ENCODE assay signal across 10 cellular contexts in the genomic region with DNA sequence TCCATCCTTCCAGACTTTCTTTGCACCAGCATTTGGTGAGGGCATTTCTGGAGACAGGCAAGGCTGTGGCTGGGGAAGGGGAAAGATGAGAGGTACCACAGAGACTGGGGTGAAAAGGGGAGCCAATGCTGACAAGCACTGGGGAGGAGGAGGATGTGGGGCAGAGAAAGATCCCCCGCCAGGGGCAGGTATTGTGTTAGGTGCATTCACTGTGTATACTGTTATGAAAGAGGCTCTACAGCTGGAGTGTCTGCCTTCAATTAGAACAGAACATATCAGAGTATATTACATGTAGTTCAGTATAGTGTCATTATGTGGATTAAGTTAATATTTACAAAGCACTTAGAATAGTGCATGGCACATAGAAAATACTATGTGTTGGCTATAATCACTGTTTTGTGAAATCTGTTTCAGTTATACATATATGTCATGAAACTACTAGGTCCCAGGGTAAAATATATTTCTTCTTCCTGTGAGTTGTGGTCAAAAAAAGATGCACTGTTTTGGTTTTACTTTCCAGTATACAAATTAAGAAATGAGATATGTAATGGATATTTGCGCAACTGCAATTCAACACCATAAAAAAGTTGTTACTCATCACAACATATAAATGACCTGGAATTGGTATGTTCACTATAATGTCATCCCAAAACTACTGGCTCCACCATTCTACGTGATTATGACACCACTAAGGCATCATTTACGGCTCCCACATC. TPM values are rescaled to one million over a fixed set of nuclear protein-coding genes. Genes with fewer than 3 reads are reported as not detected.
DNase-seq lines count a peak whose midpoint lies in the region; ATAC-seq and TF ChIP-seq lines count a peak whose summit lies in the region.
"Had no signal": no experiment of that assay in that cellular context is flagged by ENCODE, and none has a peak within 500 bp of the region (broad histone marks: within the 10 kb centered on the region; RNA-seq: fewer than 3 reads in every experiment).

No MANE protein-coding gene starts in this region.

- H3K36me3 Mint-ChIP-seq in activated CD8-positive, alpha-beta memory T cell treated with anti-CD3 and anti-CD28 coated beads, Interleukin-2, amount 10 ng/mL, durations not matched to agents 7 days and 5 days, result no peaks in the 10 kb centered on the region

- intact Hi-C loops in upper lobe of right lung (cut with DNase I), result no loop called here

- ATAC-seq in activated CD8-positive, alpha-beta memory T cell treated with anti-CD3 and anti-CD28 coated beads, Interleukin-2, amount 10 ng/mL, durations not matched to agents 7 days and 5 days, result peak; percentile 36
- ATAC-seq in HG02678 (IDR thresholded peaks at IDR 0.05; ENCODE audit: unreplicated experiment) (peak; percentile 83), upper lobe of right lung (peak; percentile 28), omental fat pad (ENCODE audit: low FRiP score) (no peak)

- no peak overlapping the region for H3K9ac ChIP-seq in MM.1S (ENCODE audit: low read length)

- CTCF ChIA-PET in activated CD8-positive, alpha-beta memory T cell treated with anti-CD3 and anti-CD28 coated beads, Interleukin-2, amount 10 ng/mL, durations not matched to agents 7 days and 5 days (lab: Charles Lee), result interaction anchor here (1.3 to 15.2 kb wide), 6 partner anchors 9 to 122 kb away, joined by 4 to 216 read pairs (median 12); a partner anchor contains a TSS

- H2AFZ ChIP-seq in MM.1S (ENCODE audit: low read length), result no peak overlapping the region

- H4K20me1 ChIP-seq in MM.1S (ENCODE audit: insufficient read depth, low read length), result no peaks in the 10 kb centered on the region

- no peak for DNase-seq in activated CD8-positive, alpha-beta memory T cell treated with anti-CD3 and anti-CD28 coated beads, Interleukin-2, amount 10 ng/mL, durations not matched to agents 7 days and 5 days
- no peak for DNase-seq in activated CD8-positive, alpha-beta memory T cell treated with anti-CD3 and anti-CD28 coated beads, Interleukin-2, amount 50 U/mL, for 4 hours
- peak; percentile 44 for DNase-seq in MM.1S
- DNase-seq in upper lobe of right lung, result no peak
- DNase-seq in stimulated activated CD8-positive, alpha-beta memory T cell treated with anti-CD3 and anti-CD28 coated beads, Interleukin-4, amount 100 ng/mL, for 48 hours, result no peak
- DNase-seq in NCI-H2029 (lab: John Stamatoyannopoulos, UW), result no peak
- DNase-seq in omental fat pad (ENCODE audit: low spot score), result no peak
- DNase-seq: upper lobe of left lung had no signal

- H3K36me3 ChIP-seq in MM.1S (replicated peaks; ENCODE audit: insufficient read depth, low read length) (no peaks in the 10 kb centered on the region), upper lobe of right lung (no peaks in the 10 kb centered on the region)
- H3K36me3 ChIP-seq: SJSA1, upper lobe of left lung had no signal

- H3K9me2 ChIP-seq in MM.1S (replicated peaks; ENCODE audit: insufficient read depth, low read length), result no peaks in the 10 kb centered on the region

- H3F3A ChIP-seq in MM.1S (ENCODE audit: insufficient read depth, low read length), result peaks cover 9% of the 10 kb centered on the region

- no peaks in the 10 kb centered on the region for H3K9me3 Mint-ChIP-seq in activated CD8-positive, alpha-beta memory T cell treated with anti-CD3 and anti-CD28 coated beads, Interleukin-2, amount 10 ng/mL, durations not matched to agents 7 days and 5 days (ENCODE audit: low read depth)

- H3K4me2 ChIP-seq in MM.1S (ENCODE audit: low read depth, low read length), result peak overlapping the region; percentile 58

- peaks cover 87% of the 10 kb centered on the region for H3K79me2 ChIP-seq in MM.1S (ENCODE audit: low read length)

- H3K4me3 Mint-ChIP-seq in activated CD8-positive, alpha-beta memory T cell treated with anti-CD3 and anti-CD28 coated beads, Interleukin-2, amount 10 ng/mL, durations not matched to agents 7 days and 5 days, result no peak overlapping the region

- no peaks in the 10 kb centered on the region for H3K27me3 Mint-ChIP-seq in activated CD8-positive, alpha-beta memory T cell treated with anti-CD3 and anti-CD28 coated beads, Interleukin-2, amount 10 ng/mL, durations not matched to agents 7 days and 5 days

- H3K27me3 ChIP-seq in MM.1S (replicated peaks; ENCODE audit: insufficient read depth, low read length) (no peaks in the 10 kb centered on the region), upper lobe of right lung (no peaks in the 10 kb centered on the region)
- H3K27me3 ChIP-seq: SJSA1, upper lobe of left lung had no signal

- H3K9me3 ChIP-seq in MM.1S (replicated peaks; ENCODE audit: insufficient read depth, low read length), result no peaks in the 10 kb centered on the region
- no peaks in the 10 kb centered on the region for H3K9me3 ChIP-seq in upper lobe of right lung
- H3K9me3 ChIP-seq: SJSA1, upper lobe of left lung had no signal

- H3K4me1 ChIP-seq in MM.1S (ENCODE audit: low read length) (peaks cover 35% of the 10 kb centered on the region), upper lobe of right lung (peaks cover 6% of the 10 kb centered on the region)
- H3K4me1 ChIP-seq: SJSA1 had no signal

- H3K4me3 ChIP-seq in MM.1S (ENCODE audit: low read length), result peak overlapping the region; percentile 30; the same call in 1 of the 2 replicates
- H3K4me3 ChIP-seq in upper lobe of right lung, result no peak overlapping the region
- H3K4me3 ChIP-seq: SJSA1, upper lobe of left lung had no signal

- TF ChIP-seq CTCF in MM.1S (IDR thresholded peaks at IDR 0.05; ENCODE audit: low read length) (no peak), upper lobe of right lung (IDR thresholded peaks at IDR 0.05) (no peak), omental fat pad (IDR thresholded peaks at IDR 0.05) (no peak)

- H3K27ac Mint-ChIP-seq in activated CD8-positive, alpha-beta memory T cell treated with anti-CD3 and anti-CD28 coated beads, Interleukin-2, amount 10 ng/mL, durations not matched to agents 7 days and 5 days, result no peak overlapping the region

- peaks cover 27% of the 10 kb centered on the region for H3K4me1 Mint-ChIP-seq in activated CD8-positive, alpha-beta memory T cell treated with anti-CD3 and anti-CD28 coated beads, Interleukin-2, amount 10 ng/mL, durations not matched to agents 7 days and 5 days

- H3K27ac ChIP-seq in MM.1S (ENCODE audit: low read length), result peak overlapping the region; percentile 29; the same call in 1 of the 2 replicates
- H3K27ac ChIP-seq in upper lobe of right lung, result no peak overlapping the region
- H3K27ac ChIP-seq: SJSA1, upper lobe of left lung had no signal

RNA-seq across cellular contexts. Expression of a gene that starts 8.4 kb away (rescaled TPM):
- total RNA-seq in activated CD8-positive, alpha-beta memory T cell treated with anti-CD3 and anti-CD28 coated beads, Interleukin-2, amount 10 ng/mL, durations not matched to agents 7 days and 5 days, result 10 to 100 TPM in 1 of 2 experiments, 1 to 10 TPM in 1; 8.5 to 10.2 TPM
- total RNA-seq in upper lobe of right lung (13.3 TPM), omental fat pad (10 to 100 TPM; 12.9 to 27.1 (median 16.2) TPM)

RNA-seq across cellular contexts. Expression of a gene that starts 29.7 kb away (rescaled TPM):
- total RNA-seq in activated CD8-positive, alpha-beta memory T cell treated with anti-CD3 and anti-CD28 coated beads, Interleukin-2, amount 10 ng/mL, durations not matched to agents 7 days and 5 days, result under 1 TPM; 0.16 to 0.76 TPM
- total RNA-seq in upper lobe of right lung (164 TPM), omental fat pad (100 to 1,000 TPM in 1 of 4 donors, 10 to 100 TPM in 3; 23.0 to 116 (median 62.6) TPM)

RNA-seq across cellular contexts. Expression of a gene that starts 39.7 kb away (rescaled TPM):
- not detected for total RNA-seq in activated CD8-positive, alpha-beta memory T cell treated with anti-CD3 and anti-CD28 coated beads, Interleukin-2, amount 10 ng/mL, durations not matched to agents 7 days and 5 days
- 40.1 TPM for total RNA-seq in upper lobe of right lung
- 10 to 100 TPM in 1 of 4 donors, 1 to 10 TPM in 3; 1.4 to 14.1 (median 3.9) TPM for total RNA-seq in omental fat pad
- total RNA-seq: SJSA1 had no signal

RNA-seq across cellular contexts. Expression of a gene that starts 52.0 kb away (rescaled TPM):
- 1 to 10 TPM; 6.6 TPM for total RNA-seq in activated CD8-positive, alpha-beta memory T cell treated with anti-CD3 and anti-CD28 coated beads, Interleukin-2, amount 10 ng/mL, durations not matched to agents 7 days and 5 days
- total RNA-seq in upper lobe of right lung (79.9 TPM), omental fat pad (1 to 10 TPM; 1.0 to 3.2 (median 2.0) TPM)

Comparison
In these comparisons a context has a peak if more than half of its experiments do, and no peak if none do; other contexts are left out.
1. RNA of a gene that starts 29.7 kb away (total RNA-seq): 164 TPM in upper lobe of right lung (single experiment) and 23.0 to 116 TPM in omental fat pad; 0.16 to 0.76 TPM in activated CD8-positive, alpha-beta memory T cell treated with anti-CD3 and anti-CD28 coated beads, Interleukin-2, amount 10 ng/mL, durations not matched to agents 7 days and 5 days; every median in the first group is over 10 times any median in the second.